ENCODE assay signal across 1 cellular context in the genomic region with DNA sequence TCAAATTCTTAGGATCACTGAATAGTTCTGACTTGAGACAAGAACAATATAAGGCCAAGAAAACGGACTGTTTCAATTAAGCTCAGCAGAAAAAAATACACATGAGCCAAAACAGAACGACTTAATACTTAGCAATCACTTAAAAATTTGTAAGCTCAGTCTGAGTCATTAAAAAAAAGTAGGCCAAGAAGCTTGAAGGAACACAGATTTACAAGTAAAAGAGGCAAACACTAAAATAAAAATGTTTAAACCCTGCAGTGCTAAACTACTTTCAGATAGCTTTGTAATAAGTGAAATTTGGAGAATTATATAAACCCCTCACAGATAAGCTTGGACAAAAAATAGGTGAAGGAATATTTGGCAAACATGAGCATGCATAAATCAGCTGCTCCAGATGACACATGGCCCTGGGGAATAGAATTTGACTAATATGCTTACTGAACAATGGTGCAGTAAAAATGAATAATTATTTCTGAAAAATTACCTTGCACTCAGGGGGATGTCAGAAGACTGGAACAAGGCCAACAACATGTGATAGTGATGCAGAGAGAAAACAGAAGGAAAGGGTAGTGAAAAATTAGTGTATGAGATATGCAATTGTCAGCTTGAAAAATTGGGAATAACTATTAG.
TF ChIP-seq lines count a peak whose summit lies in the region.

No MANE protein-coding gene starts in this region.

TF ChIP-seq in GM23338, 12 proteins besides CTCF, POLR2A, EP300 and RAD21 (continued from another document):
- TF ChIP-seq, protein P1, sequence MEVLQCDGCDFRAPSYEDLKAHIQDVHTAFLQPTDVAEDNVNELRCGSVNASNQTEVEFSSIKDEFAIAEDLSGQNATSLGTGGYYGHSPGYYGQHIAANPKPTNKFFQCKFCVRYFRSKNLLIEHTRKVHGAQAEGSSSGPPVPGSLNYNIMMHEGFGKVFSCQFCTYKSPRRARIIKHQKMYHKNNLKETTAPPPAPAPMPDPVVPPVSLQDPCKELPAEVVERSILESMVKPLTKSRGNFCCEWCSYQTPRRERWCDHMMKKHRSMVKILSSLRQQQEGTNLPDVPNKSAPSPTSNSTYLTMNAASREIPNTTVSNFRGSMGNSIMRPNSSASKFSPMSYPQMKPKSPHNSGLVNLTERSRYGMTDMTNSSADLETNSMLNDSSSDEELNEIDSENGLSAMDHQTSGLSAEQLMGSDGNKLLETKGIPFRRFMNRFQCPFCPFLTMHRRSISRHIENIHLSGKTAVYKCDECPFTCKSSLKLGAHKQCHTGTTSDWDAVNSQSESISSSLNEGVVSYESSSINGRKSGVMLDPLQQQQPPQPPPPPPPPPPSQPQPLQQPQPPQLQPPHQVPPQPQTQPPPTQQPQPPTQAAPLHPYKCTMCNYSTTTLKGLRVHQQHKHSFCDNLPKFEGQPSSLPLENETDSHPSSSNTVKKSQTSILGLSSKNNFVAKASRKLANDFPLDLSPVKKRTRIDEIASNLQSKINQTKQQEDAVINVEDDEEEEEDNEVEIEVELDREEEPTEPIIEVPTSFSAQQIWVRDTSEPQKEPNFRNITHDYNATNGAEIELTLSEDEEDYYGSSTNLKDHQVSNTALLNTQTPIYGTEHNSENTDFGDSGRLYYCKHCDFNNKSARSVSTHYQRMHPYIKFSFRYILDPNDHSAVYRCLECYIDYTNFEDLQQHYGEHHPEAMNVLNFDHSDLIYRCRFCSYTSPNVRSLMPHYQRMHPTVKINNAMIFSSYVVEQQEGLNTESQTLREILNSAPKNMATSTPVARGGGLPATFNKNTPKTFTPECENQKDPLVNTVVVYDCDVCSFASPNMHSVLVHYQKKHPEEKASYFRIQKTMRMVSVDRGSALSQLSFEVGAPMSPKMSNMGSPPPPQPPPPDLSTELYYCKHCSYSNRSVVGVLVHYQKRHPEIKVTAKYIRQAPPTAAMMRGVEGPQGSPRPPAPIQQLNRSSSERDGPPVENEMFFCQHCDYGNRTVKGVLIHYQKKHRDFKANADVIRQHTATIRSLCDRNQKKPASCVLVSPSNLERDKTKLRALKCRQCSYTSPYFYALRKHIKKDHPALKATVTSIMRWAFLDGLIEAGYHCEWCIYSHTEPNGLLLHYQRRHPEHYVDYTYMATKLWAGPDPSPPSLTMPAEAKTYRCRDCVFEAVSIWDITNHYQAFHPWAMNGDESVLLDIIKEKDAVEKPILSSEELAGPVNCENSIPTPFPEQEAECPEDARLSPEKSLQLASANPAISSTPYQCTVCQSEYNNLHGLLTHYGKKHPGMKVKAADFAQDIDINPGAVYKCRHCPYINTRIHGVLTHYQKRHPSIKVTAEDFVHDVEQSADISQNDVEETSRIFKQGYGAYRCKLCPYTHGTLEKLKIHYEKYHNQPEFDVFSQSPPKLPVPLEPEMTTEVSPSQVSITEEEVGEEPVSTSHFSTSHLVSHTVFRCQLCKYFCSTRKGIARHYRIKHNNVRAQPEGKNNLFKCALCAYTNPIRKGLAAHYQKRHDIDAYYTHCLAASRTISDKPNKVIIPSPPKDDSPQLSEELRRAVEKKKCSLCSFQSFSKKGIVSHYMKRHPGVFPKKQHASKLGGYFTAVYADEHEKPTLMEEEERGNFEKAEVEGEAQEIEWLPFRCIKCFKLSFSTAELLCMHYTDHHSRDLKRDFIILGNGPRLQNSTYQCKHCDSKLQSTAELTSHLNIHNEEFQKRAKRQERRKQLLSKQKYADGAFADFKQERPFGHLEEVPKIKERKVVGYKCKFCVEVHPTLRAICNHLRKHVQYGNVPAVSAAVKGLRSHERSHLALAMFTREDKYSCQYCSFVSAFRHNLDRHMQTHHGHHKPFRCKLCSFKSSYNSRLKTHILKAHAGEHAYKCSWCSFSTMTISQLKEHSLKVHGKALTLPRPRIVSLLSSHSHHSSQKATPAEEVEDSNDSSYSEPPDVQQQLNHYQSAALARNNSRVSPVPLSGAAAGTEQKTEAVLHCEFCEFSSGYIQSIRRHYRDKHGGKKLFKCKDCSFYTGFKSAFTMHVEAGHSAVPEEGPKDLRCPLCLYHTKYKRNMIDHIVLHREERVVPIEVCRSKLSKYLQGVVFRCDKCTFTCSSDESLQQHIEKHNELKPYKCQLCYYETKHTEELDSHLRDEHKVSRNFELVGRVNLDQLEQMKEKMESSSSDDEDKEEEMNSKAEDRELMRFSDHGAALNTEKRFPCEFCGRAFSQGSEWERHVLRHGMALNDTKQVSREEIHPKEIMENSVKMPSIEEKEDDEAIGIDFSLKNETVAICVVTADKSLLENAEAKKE (CRISPR knock-in tag; IDR thresholded peaks at IDR 0.05): no peak
